In genomic region chr1:88731475-88731874, GRCh38 we compare ENCODE assay signal across 8 cellular contexts. TPM values are rescaled to one million over a fixed set of nuclear protein-coding genes. Genes with fewer than 3 reads are reported as not detected.
DNase-seq lines count a peak whose midpoint lies in the region; ATAC-seq and TF ChIP-seq lines count a peak whose summit lies in the region.

No MANE protein-coding gene starts in this region.

- peak overlapping the region; percentile 71 for H3K27ac ChIP-seq in caudate nucleus (ENCODE audit: low read depth, low read length)

- TF ChIP-seq CTCF in AG04449 (IDR thresholded peaks at IDR 0.05; ENCODE audit: insufficient read depth, low read length, missing control alignments): no peak
- TF ChIP-seq CTCF in mesothelial cell of epicardium (IDR thresholded peaks at IDR 0.05; ENCODE audit: unreplicated experiment): no peak

- H3K4me3 ChIP-seq in AG04449 (ENCODE audit: low read depth, low read length): peak overlapping the region; percentile 32

- H3K9me3 Mint-ChIP-seq in mesothelial cell of epicardium: peaks cover 31% of the 10 kb centered on the region

- DNase-seq in AG04449 (ENCODE audit: low read depth, low spot score): peak; percentile 85
- peak; percentile 67 for DNase-seq in NCI-H1105 (lab: John Stamatoyannopoulos, UW)
- DNase-seq in caudate nucleus (lab: John Stamatoyannopoulos, UW): peak in 2 of 61 donors; percentile 23 to 60
- DNase-seq in mesothelial cell of epicardium (ENCODE audit: low spot score in 2 of 2, unreplicated experiment in 2 of 2): no peak
- no peak for DNase-seq in UCSD-AML1 (lab: John Stamatoyannopoulos, UW; ENCODE audit: unreplicated experiment)
- DNase-seq in NAMALWA (ENCODE audit: low spot score): no peak

- H3K4me3 Mint-ChIP-seq in mesothelial cell of epicardium: no peak overlapping the region

- ATAC-seq in GM18519 (IDR thresholded peaks at IDR 0.05; ENCODE audit: low FRiP score, unreplicated experiment) (no peak), HG03025 (IDR thresholded peaks at IDR 0.05; ENCODE audit: low FRiP score, unreplicated experiment) (no peak)

- CTCF ChIA-PET in AG04449 (lab: Yijun Ruan, JAX): interaction anchor here (1.2 kb wide), 1 partner anchor 13 kb away, joined by 3 read pairs; no protein-coding TSS in a partner anchor

- peak overlapping the region; percentile 76 for H3K27ac Mint-ChIP-seq in mesothelial cell of epicardium

- POLR2A ChIA-PET in AG04449 (lab: Yijun Ruan, JAX): interaction anchor here (1.1 kb wide), 1 partner anchor 159 kb away, joined by 3 read pairs; no protein-coding TSS in a partner anchor

- H3K36me3 Mint-ChIP-seq in mesothelial cell of epicardium: peaks cover 41% of the 10 kb centered on the region

- H3K4me1 Mint-ChIP-seq in mesothelial cell of epicardium: peaks cover 22% of the 10 kb centered on the region

- no peaks in the 10 kb centered on the region for H3K27me3 Mint-ChIP-seq in mesothelial cell of epicardium (ENCODE audit: low read depth)

RNA-seq across cellular contexts. Expression of gene PKN2, which starts 47.4 kb away (rescaled TPM):
- total RNA-seq in mesothelial cell of epicardium: 60.2 to 65.1 TPM (median 63.4 TPM) in 3 replicates

Comparison
In these comparisons a context has a peak if more than half of its experiments do, and no peak if none do; other contexts are left out.
1. DNase-seq: peak in AG04449 (single experiment) and NCI-H1105 (single experiment); none in mesothelial cell of epicardium (0 of 2), UCSD-AML1 (single experiment) and NAMALWA (single experiment).